In the genomic region with DNA sequence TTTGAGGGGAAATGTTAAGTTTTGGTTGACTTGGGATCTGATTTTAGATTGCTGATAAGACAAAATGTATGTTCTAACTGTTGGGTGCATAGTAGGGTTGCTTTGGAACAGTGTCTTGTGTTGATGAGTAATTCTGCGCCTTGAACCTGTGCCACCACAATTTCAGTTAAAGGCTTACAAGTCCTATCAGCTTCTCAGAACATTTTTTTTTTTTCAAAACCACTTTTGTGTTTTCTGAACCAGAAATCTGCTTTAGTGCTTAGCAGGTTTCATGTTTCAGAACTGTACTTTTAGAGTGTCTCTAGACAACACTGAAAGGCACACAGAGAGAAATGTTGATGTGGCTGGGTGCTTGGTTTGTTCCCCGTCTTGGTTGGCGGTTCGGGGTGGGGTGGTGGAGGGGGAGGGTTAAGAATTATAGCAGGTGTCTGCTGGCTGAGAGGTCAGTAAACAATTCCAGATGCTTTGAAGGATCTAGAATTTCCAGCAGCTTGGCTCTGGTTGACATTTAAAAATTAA, we compare ENCODE assay signal across 9 cellular contexts.
DNase-seq lines count a peak whose midpoint lies in the region; ATAC-seq and TF ChIP-seq lines count a peak whose summit lies in the region.
"Had no signal": no experiment of that assay in that cellular context is flagged by ENCODE, and none has a peak within 500 bp of the region (broad histone marks: within the 10 kb centered on the region; RNA-seq: fewer than 3 reads in every experiment).

No MANE protein-coding gene starts in this region.

- H2AFZ ChIP-seq in GM23338, result 0 out of 2 replicates have a peak overlapping the region, but pooled peaks have one; percentile 76
- no peak overlapping the region for H2AFZ ChIP-seq in osteoblast (ENCODE audit: low read length)
- no peak overlapping the region for H2AFZ ChIP-seq in H9 (ENCODE audit: low read length)

- H3K23ac ChIP-seq in H9 (ENCODE audit: insufficient read length, low read depth, low read length), result no peak overlapping the region

- no peak overlapping the region for H2BK120ac ChIP-seq in H9 (ENCODE audit: low read depth, low read length, poor library complexity, severe bottlenecking)

- no peak overlapping the region for H2AK5ac ChIP-seq in H9 (ENCODE audit: insufficient read length, low read length)

- no peak overlapping the region for H2BK5ac ChIP-seq in H9 (ENCODE audit: insufficient read length, low read length)

- H3K9me3 Mint-ChIP-seq in GM23338 (no peaks in the 10 kb centered on the region), H9 (no peaks in the 10 kb centered on the region)
- H3K9me3 Mint-ChIP-seq in activated naive CD8-positive, alpha-beta T cell treated with anti-CD3 and anti-CD28 coated beads, Interleukin-2, amount 10 ng/mL, durations not matched to agents 7 days and 5 days, result peaks cover 2% of the 10 kb centered on the region
- H3K9me3 Mint-ChIP-seq: memory B cell had no signal

- H3K36me3 Mint-ChIP-seq in GM23338 (ENCODE audit: low read depth) (no peaks in the 10 kb centered on the region), H9 (ENCODE audit: insufficient read depth in 1 of 3, low read depth in 3 of 3) (no peaks in the 10 kb centered on the region)
- peaks cover 2% of the 10 kb centered on the region for H3K36me3 Mint-ChIP-seq in activated naive CD8-positive, alpha-beta T cell treated with anti-CD3 and anti-CD28 coated beads, Interleukin-2, amount 10 ng/mL, durations not matched to agents 7 days and 5 days
- H3K36me3 Mint-ChIP-seq: memory B cell had no signal

- WGBS in H9 (ENCODE audit: extremely low coverage, insufficient read length, low lambda C conversion rate), result no CpG with 5 or more reads among the region's 4 CpGs

- H3K27me3 Mint-ChIP-seq in GM23338 (ENCODE audit: insufficient read depth, low read depth, poor library complexity) (no peaks in the 10 kb centered on the region), H9 (ENCODE audit: low read depth) (no peaks in the 10 kb centered on the region)
- no peaks in the 10 kb centered on the region for H3K27me3 Mint-ChIP-seq in activated naive CD8-positive, alpha-beta T cell treated with anti-CD3 and anti-CD28 coated beads, Interleukin-2, amount 10 ng/mL, durations not matched to agents 7 days and 5 days
- H3K27me3 Mint-ChIP-seq: memory B cell had no signal

- no peaks in the 10 kb centered on the region for H3K9me3 ChIP-seq in osteoblast (ENCODE audit: low read depth, low read length)
- no peaks in the 10 kb centered on the region for H3K9me3 ChIP-seq in H9 (ENCODE audit: control insufficient read depth, low read depth, low read length)

- H4K91ac ChIP-seq in H9 (ENCODE audit: insufficient read length, low read depth, low read length), result no peak overlapping the region

- no peak overlapping the region for H4K8ac ChIP-seq in H9 (replicated peaks; ENCODE audit: insufficient read length, low read depth, low read length)

- no peak overlapping the region for H3K4me3 ChIP-seq in GM23338
- no peak overlapping the region for H3K4me3 ChIP-seq in osteoblast (ENCODE audit: insufficient read depth, low read length)

- no peak overlapping the region for H3K4ac ChIP-seq in H9 (ENCODE audit: low read depth, low read length)

- H3K18ac ChIP-seq in H9 (ENCODE audit: insufficient read length, low read depth, low read length), result no peak overlapping the region

- no peak overlapping the region for H2BK12ac ChIP-seq in H9 (ENCODE audit: insufficient read length, low read depth, low read length)

- DNase-seq in GM23338 (ENCODE audit: low spot score), result no peak
- peak; percentile 47 to 98 (median 76) for DNase-seq in NCI-H1417 (lab: John Stamatoyannopoulos, UW)
- peak; percentile 51 for DNase-seq in activated naive CD8-positive, alpha-beta T cell treated with anti-CD3 and anti-CD28 coated beads, Interleukin-2, amount 10 ng/mL, durations not matched to agents 7 days and 5 days
- no peak for DNase-seq in osteoblast (ENCODE audit: insufficient read length, low spot score, missing footprints)
- no peak for DNase-seq in AG20443 (ENCODE audit: low spot score)
- DNase-seq in H9, result no peak
- DNase-seq in NCI-H1930 (lab: John Stamatoyannopoulos, UW), result no peak

- H4K20me1 ChIP-seq in GM23338 (replicated peaks; ENCODE audit: insufficient read depth) (no peaks in the 10 kb centered on the region), osteoblast (ENCODE audit: insufficient read depth, low read length) (no peaks in the 10 kb centered on the region), H9 (ENCODE audit: control insufficient read depth, insufficient read depth, insufficient read length) (no peaks in the 10 kb centered on the region)

- no peak overlapping the region for H4K5ac ChIP-seq in H9 (ENCODE audit: insufficient read length, low read depth, low read length)

- H2BK15ac ChIP-seq in H9 (ENCODE audit: low read depth, low read length), result no peak overlapping the region

- no peaks in the 10 kb centered on the region for H3K9me2 ChIP-seq in GM23338 (ENCODE audit: insufficient read depth)

- no peaks in the 10 kb centered on the region for H3K23me2 ChIP-seq in H9 (ENCODE audit: insufficient read length, low read depth, low read length, poor library complexity, severe bottlenecking)

- POLR2A ChIA-PET in activated naive CD8-positive, alpha-beta T cell treated with anti-CD3 and anti-CD28 coated beads, Interleukin-2, amount 10 ng/mL, durations not matched to agents 7 days and 5 days (lab: Charles Lee), result interaction anchor here (0.7 to 1.5 kb wide), 5 partner anchors 22 to 170 kb away, joined by 3 to 4 read pairs (median 3); no protein-coding TSS in a partner anchor

- no peak overlapping the region for H3K27ac ChIP-seq in GM23338 (ENCODE audit: low read depth)
- H3K27ac ChIP-seq in osteoblast (ENCODE audit: low read depth, low read length), result no peak overlapping the region
- H3K27ac ChIP-seq in H9 (ENCODE audit: insufficient read length, low read depth, low read length), result no peak overlapping the region

- no peaks in the 10 kb centered on the region for H3K27me3 ChIP-seq in GM23338 (ENCODE audit: insufficient read depth)
- no peaks in the 10 kb centered on the region for H3K27me3 ChIP-seq in osteoblast (ENCODE audit: insufficient read depth, low read length)
- no peaks in the 10 kb centered on the region for H3K27me3 ChIP-seq in H9 (ENCODE audit: insufficient read depth, low read length)

- H3K27ac Mint-ChIP-seq in GM23338 (no peak overlapping the region), H9 (no peak overlapping the region)
- H3K27ac Mint-ChIP-seq in activated naive CD8-positive, alpha-beta T cell treated with anti-CD3 and anti-CD28 coated beads, Interleukin-2, amount 10 ng/mL, durations not matched to agents 7 days and 5 days, result peak overlapping the region; percentile 83
- H3K27ac Mint-ChIP-seq: memory B cell had no signal

- H3K79me1 ChIP-seq in H9 (ENCODE audit: insufficient read depth, low read depth, low read length, poor library complexity, severe bottlenecking), result no peaks in the 10 kb centered on the region

- H3K4me1 Mint-ChIP-seq in GM23338 (no peaks in the 10 kb centered on the region), H9 (no peaks in the 10 kb centered on the region; a peak in 1 of 4 replicates)
- H3K4me1 Mint-ChIP-seq in activated naive CD8-positive, alpha-beta T cell treated with anti-CD3 and anti-CD28 coated beads, Interleukin-2, amount 10 ng/mL, durations not matched to agents 7 days and 5 days, result peaks cover 50% of the 10 kb centered on the region

- no peak overlapping the region for H3K4me3 Mint-ChIP-seq in GM23338
- H3K4me3 Mint-ChIP-seq in activated naive CD8-positive, alpha-beta T cell treated with anti-CD3 and anti-CD28 coated beads, Interleukin-2, amount 10 ng/mL, durations not matched to agents 7 days and 5 days, result peak overlapping the region; percentile 35
- no peak overlapping the region for H3K4me3 Mint-ChIP-seq in H9
- H3K4me3 Mint-ChIP-seq: memory B cell had no signal

- TF ChIP-seq CTCF in GM23338 (conservative IDR thresholded peaks at IDR 0.05; ENCODE audit: low read depth in 2 of 2) (no peak), osteoblast (IDR thresholded peaks at IDR 0.05; ENCODE audit: extremely low read depth, low read depth, low read length) (no peak), H9 (conservative IDR thresholded peaks at IDR 0.05) (no peak)

- no peak overlapping the region for H3K56ac ChIP-seq in H9 (ENCODE audit: insufficient read length, low read depth, low read length)

- H3K4me2 ChIP-seq in GM23338 (no peak overlapping the region), osteoblast (ENCODE audit: insufficient read depth, low read length) (no peak overlapping the region), H9 (ENCODE audit: insufficient read depth, insufficient read length, low read length) (no peak overlapping the region)

- no peaks in the 10 kb centered on the region for H3F3A ChIP-seq in GM23338 (replicated peaks; ENCODE audit: low read depth)

- H3K36me3 ChIP-seq in GM23338 (ENCODE audit: insufficient read depth) (no peaks in the 10 kb centered on the region), osteoblast (ENCODE audit: insufficient read depth, low read length) (no peaks in the 10 kb centered on the region)

- H3K79me2 ChIP-seq in GM23338 (replicated peaks; ENCODE audit: insufficient read depth) (no peaks in the 10 kb centered on the region), osteoblast (ENCODE audit: insufficient read depth, low read length) (no peaks in the 10 kb centered on the region), H9 (ENCODE audit: insufficient read depth, low read length) (no peaks in the 10 kb centered on the region)

- H2BK20ac ChIP-seq in H9 (ENCODE audit: low read depth, low read length, poor library complexity, severe bottlenecking), result no peak overlapping the region

- H3K9ac ChIP-seq in H9 (ENCODE audit: extremely low read depth, insufficient read length, low read length), result no peak overlapping the region

- H3K4me1 ChIP-seq in GM23338 (ENCODE audit: insufficient read depth), result no peaks in the 10 kb centered on the region
- H3K4me1 ChIP-seq in osteoblast (ENCODE audit: insufficient read depth, low read length), result peaks cover 5% of the 10 kb centered on the region
- H3K4me1 ChIP-seq in H9 (ENCODE audit: insufficient read depth, low read length), result no peaks in the 10 kb centered on the region

- ATAC-seq in GM18502 (IDR thresholded peaks at IDR 0.05; ENCODE audit: poor library complexity, unreplicated experiment) (peak; percentile 96), GM23338 (no peak)
- ATAC-seq in activated naive CD8-positive, alpha-beta T cell treated with anti-CD3 and anti-CD28 coated beads, Interleukin-2, amount 10 ng/mL, durations not matched to agents 7 days and 5 days (ENCODE audit: low read depth), result peak; percentile 85

- no peak overlapping the region for H3T11ph ChIP-seq in H9 (ENCODE audit: low read length)

- no peak overlapping the region for H3K14ac ChIP-seq in H9 (ENCODE audit: insufficient read depth, low read length)

Comparison
In these comparisons a context has a peak if more than half of its experiments do, and no peak if none do; other contexts are left out.
1. DNase-seq: peak in NCI-H1417 (3 of 3) and activated naive CD8-positive, alpha-beta T cell treated with anti-CD3 and anti-CD28 coated beads, Interleukin-2, amount 10 ng/mL, durations not matched to agents 7 days and 5 days (single experiment); none in GM23338 (single experiment), osteoblast (single experiment), AG20443 (single experiment), H9 (single experiment) and NCI-H1930 (0 of 2).